ENCODE assay signal across 28 cellular contexts in genomic region chr3:184571750-184572377, GRCh38. TPM values are rescaled to one million over a fixed set of nuclear protein-coding genes. Genes with fewer than 3 reads are reported as not detected.
DNase-seq lines count a peak whose midpoint lies in the region; ATAC-seq, FAIRE-seq and TF ChIP-seq lines count a peak whose summit lies in the region.
"Had no signal": no experiment of that assay in that cellular context is flagged by ENCODE, and none has a peak within 500 bp of the region (broad histone marks: within the 10 kb centered on the region; RNA-seq: fewer than 3 reads in every experiment).

No MANE protein-coding gene starts in this region.

- 82% methylated on average over 10 of the region's 12 CpGs for WGBS in A549 (ENCODE audit: missing lambda C conversion rate)
- WGBS in neuronal stem cell (ENCODE audit: extremely low coverage in 2 of 2, insufficient read length in 2 of 2, insufficient replicate concordance in 1 of 2), 2 donors = no CpG with 5 or more reads among the region's 12 CpGs

- ATAC-seq in A549 = no peak

- TF ChIP-seq POLR2A in A549 (IDR thresholded peaks at IDR 0.05; ENCODE audit: low read length) = no peak

- H3K36me3 ChIP-seq in SK-N-MC (ENCODE audit: insufficient read depth, low read length) = peaks cover 81% of the 10 kb centered on the region
- no peaks in the 10 kb centered on the region for H3K36me3 ChIP-seq in kidney (ENCODE audit: control insufficient read depth in 1 of 2, insufficient read depth in 2 of 2, low read length in 2 of 2)
- peaks cover 10 to 31% of the 10 kb centered on the region in 2 donors for H3K36me3 ChIP-seq in neuronal stem cell (replicated peaks in 1 of 2; ENCODE audit: control insufficient read depth in 2 of 2, insufficient read depth in 2 of 2, low read length in 2 of 2)

- peak overlapping the region; percentile 78 for H2AK5ac ChIP-seq in neuronal stem cell (ENCODE audit: low read depth, low read length)

- CTCF ChIA-PET in A549 (lab: Yijun Ruan, JAX) = interaction anchor here (6.5 kb wide), 1 partner anchor 10 kb away, joined by 37 read pairs; the partner anchor contains the start of gene EPHB3

- intact Hi-C loops in kidney (cut with DNase I) = no loop called here

- H3K4me2 ChIP-seq in A549 (no peak overlapping the region), neuronal stem cell (ENCODE audit: insufficient read depth, low read length, poor library complexity, severe bottlenecking) (no peak overlapping the region)
- H3K4me2 ChIP-seq: KMS-11, SK-N-SH had no signal

- H3K27ac ChIP-seq in A549 (no peak overlapping the region), SK-N-MC (peak overlapping the region; percentile 9; the same call in 1 of the 2 replicates), kidney (ENCODE audit: low read depth in 2 of 2, low read length in 2 of 2) (no peak overlapping the region), neuronal stem cell (replicated peaks; ENCODE audit: low read length) (no peak overlapping the region)
- H3K27ac ChIP-seq: BLaER1 treated with 17β-estradiol and CSF1 and Interleukin-3, amounts not matched to agents 10 nM and 100 nM; KMS-11 had no signal

- peaks cover 0 to 28% (median 0%) of the 10 kb centered on the region in 3 experiments for H3K27me3 ChIP-seq in neuronal stem cell (ENCODE audit: control insufficient read depth in 3 of 3, insufficient read depth in 3 of 3, low read depth in 1 of 3, low read length in 3 of 3)

- peak overlapping the region; percentile 76 for H3K18ac ChIP-seq in neuronal stem cell (ENCODE audit: low read length)

- H2BK12ac ChIP-seq in neuronal stem cell (ENCODE audit: low read length) = no peak overlapping the region

- H2BK15ac ChIP-seq in neuronal stem cell (ENCODE audit: low read length) = no peak overlapping the region

- no peak for TF ChIP-seq RAD21 in A549 (conservative IDR thresholded peaks at IDR 0.05 in 1 of 2, IDR thresholded peaks at IDR 0.05 in 1 of 2)

- POLR2A ChIA-PET in A549 (lab: Yijun Ruan, JAX) = no interaction called here

- DNase-seq in A549 (ENCODE audit: low read depth in 1 of 2, low spot score in 1 of 2) (no peak), SK-N-MC (ENCODE audit: low read depth, low spot score) (no peak), kidney (peak; percentile 15), neuronal stem cell (ENCODE audit: low spot score) (no peak), ureter (ENCODE audit: low spot score) (no peak), LoVo (ENCODE audit: low spot score) (no peak)
- DNase-seq in activated CD4-positive, CD25-positive, alpha-beta regulatory T cell (lab: John Stamatoyannopoulos, UW) = no peak
- DNase-seq: AML-193; CD4-positive, alpha-beta memory T cell; COR-L47; EL; GDM1; GOT3; HCEC 1CT; IMR-90; NCI-H1048; NCI-H1417; NCI-H1694; NCI-H2081; NCI-H2227 treated with DMSO at 0.1 percent for 48 hours; NCI-H69; SIG-M5; SK-N-SH had no signal

- no peaks in the 10 kb centered on the region for H3K79me1 ChIP-seq in neuronal stem cell (ENCODE audit: low read depth, low read length)

- no peak for TF ChIP-seq CTCF in A549 (IDR thresholded peaks at IDR 0.05)
- TF ChIP-seq CTCF in kidney (IDR thresholded peaks at IDR 0.05; ENCODE audit: borderline replicate concordance, extremely low read depth, insufficient read depth) = no peak

- H3K9ac ChIP-seq in SK-N-MC (ENCODE audit: insufficient read length) = no peak overlapping the region
- H3K9ac ChIP-seq in kidney (ENCODE audit: low read length in 2 of 2) = no peak overlapping the region
- peak overlapping the region; percentile 4 for H3K9ac ChIP-seq in neuronal stem cell (ENCODE audit: low read depth, low read length, poor library complexity)
- H3K9ac ChIP-seq: BLaER1 treated with 17β-estradiol and CSF1 and Interleukin-3, amounts not matched to agents 10 nM and 100 nM; KMS-11; SK-N-SH had no signal

- no peak overlapping the region for H2BK120ac ChIP-seq in neuronal stem cell (ENCODE audit: low read depth, low read length)

- H3K9me3 ChIP-seq in A549 = no peaks in the 10 kb centered on the region
- H3K9me3 ChIP-seq in SK-N-MC (ENCODE audit: low read depth, low read length) = no peaks in the 10 kb centered on the region
- H3K9me3 ChIP-seq in kidney (ENCODE audit: control insufficient read depth in 1 of 2, low read length in 2 of 2) = no peaks in the 10 kb centered on the region
- no peaks in the 10 kb centered on the region for H3K9me3 ChIP-seq in neuronal stem cell (replicated peaks in 1 of 2; ENCODE audit: control insufficient read depth in 2 of 2, insufficient read depth in 1 of 2, low read depth in 1 of 2, low read length in 2 of 2)
- H3K9me3 ChIP-seq: BLaER1 treated with 17β-estradiol and CSF1 and Interleukin-3, amounts not matched to agents 10 nM and 100 nM; SK-N-SH had no signal

- H3K4me3 ChIP-seq in A549 = no peak overlapping the region
- H3K4me3 ChIP-seq in SK-N-MC = no peak overlapping the region
- no peak overlapping the region for H3K4me3 ChIP-seq in kidney (ENCODE audit: low read length in 2 of 2)
- H3K4me3 ChIP-seq in neuronal stem cell (ENCODE audit: low read length in 2 of 2) = no peak overlapping the region
- H3K4me3 ChIP-seq: BLaER1 treated with 17β-estradiol and CSF1 and Interleukin-3, amounts not matched to agents 10 nM and 100 nM had no signal

- FAIRE-seq in A549 (lab: Jason Lieb, UNC) = no peak
- no peak for FAIRE-seq in kidney (lab: Jason Lieb, UNC)
- FAIRE-seq: A204.1, GM12891 had no signal

- no peak overlapping the region for H3K23ac ChIP-seq in neuronal stem cell (ENCODE audit: low read depth, low read length, poor library complexity)

- no peak overlapping the region for H2AFZ ChIP-seq in neuronal stem cell (ENCODE audit: low read length)

- H2BK5ac ChIP-seq in neuronal stem cell (ENCODE audit: low read length) = no peak overlapping the region

- no peak overlapping the region for H4K8ac ChIP-seq in neuronal stem cell (ENCODE audit: low read depth, low read length)

- no peak overlapping the region for H3K4ac ChIP-seq in neuronal stem cell (ENCODE audit: low read length)

- no peak overlapping the region for H4K91ac ChIP-seq in neuronal stem cell (ENCODE audit: low read depth, low read length, poor library complexity)

- no peaks in the 10 kb centered on the region for H3K4me1 ChIP-seq in A549
- H3K4me1 ChIP-seq in kidney (ENCODE audit: control insufficient read depth in 1 of 2, insufficient read depth in 1 of 2, low read depth in 1 of 2, low read length in 2 of 2) = peaks cover 3 to 9% of the 10 kb centered on the region in 2 donors
- peaks cover 45 to 57% of the 10 kb centered on the region in 2 donors for H3K4me1 ChIP-seq in neuronal stem cell (ENCODE audit: control insufficient read depth in 2 of 2, insufficient read depth in 1 of 2, low read depth in 1 of 2, low read length in 2 of 2)

- no peak for TF ChIP-seq EP300 in A549 (IDR thresholded peaks at IDR 0.05)

- no peak overlapping the region for H3K14ac ChIP-seq in neuronal stem cell (ENCODE audit: low read length)

TF ChIP-seq in A549, 52 proteins besides CTCF, POLR2A, EP300 and RAD21:
- TF ChIP-seq HDAC2 (IDR thresholded peaks at IDR 0.05) (0 out of 2 replicates have a peak, but pooled peaks have one; percentile 41), ZFP36 (IDR thresholded peaks at IDR 0.05; ENCODE audit: borderline replicate concordance, partially characterized antibody) (no peak)

RNA-seq across cellular contexts. Expression of gene EPHB3, which starts 10.3 kb away (rescaled TPM):
- polyA plus RNA-seq in A549 (2011; rRNA removed) (0.36 and 0.52 TPM in 2 replicates), A549 (2017; fragmentation: RNase III; extraction: RNeasy Plus Mini Kit Qiagen cat#74134 plus additional on column Dnase treatment) (0.18 to 0.50 TPM (median 0.29 TPM) in 3 replicates), kidney (ENCODE audit: insufficient read depth, low read depth, low replicate concordance) (3.8 TPM)
- 0.25 and 0.29 TPM in 2 replicates for polyA plus RNA-seq in A549 (2012; cell fraction: cytosol; rRNA removed)
- polyA plus RNA-seq in A549 (2012; cell fraction: nucleus; rRNA removed) = 0.84 and 1.2 TPM in 2 replicates
- 0.12 and 1.1 TPM in 2 replicates for polyA minus RNA-seq in A549 (2011; rRNA and poly(A)+ RNA removed)
- total RNA-seq in kidney (1.4 TPM), ureter (4.9 TPM)
- 3.8 TPM for polyA plus RNA-seq in neuronal stem cell (2013, experiment 1 of 2)
- polyA plus RNA-seq in neuronal stem cell (2013, experiment 2 of 2) = 4.3 TPM
- total RNA-seq: NCI-H460 had no signal
